Comparison of ENCODE assay signal across 10 cellular contexts in genomic region chr18:65567372-65567771, GRCh38.
DNase-seq lines count a peak whose midpoint lies in the region; ATAC-seq and TF ChIP-seq lines count a peak whose summit lies in the region.
"Had no signal": no experiment of that assay in that cellular context is flagged by ENCODE, and none has a peak within 500 bp of the region (broad histone marks: within the 10 kb centered on the region; RNA-seq: fewer than 3 reads in every experiment).

No MANE protein-coding gene starts in this region.

- ATAC-seq in HG03342 (IDR thresholded peaks at IDR 0.05; ENCODE audit: unreplicated experiment), result no peak

- no peak overlapping the region for H3K4me3 ChIP-seq in NB4 (ENCODE audit: low read depth, low read length)
- H3K4me3 ChIP-seq: tibial nerve had no signal

- DNase-seq in DMS53 treated with DMSO at 0.1 percent for 48 hours (lab: John Stamatoyannopoulos, UW; ENCODE audit: unreplicated experiment), result peak; percentile 73
- peak; percentile 27 for DNase-seq in NB4 (ENCODE audit: low read depth)
- peak; percentile 23 for DNase-seq in SKM-1 treated with dmso at 0.1 percent for 144 hours (lab: John Stamatoyannopoulos, UW; ENCODE audit: unreplicated experiment)
- peak; percentile 59 for DNase-seq in left kidney (ENCODE audit: low read depth, low spot score)
- no peak for DNase-seq in anterior cingulate cortex (lab: John Stamatoyannopoulos, UW)
- no peak for DNase-seq in cerebellar nuclear complex (lab: John Stamatoyannopoulos, UW)
- DNase-seq in activated naive CD4-positive, alpha-beta T cell treated with anti-CD3 and anti-CD28 coated beads, Interleukin-2, amount 50 U/mL, for 16 hours, result no peak
- DNase-seq: activated gamma-delta T cell had no signal

- no peak for TF ChIP-seq POLR2A in NB4 (IDR thresholded peaks at IDR 0.05; ENCODE audit: extremely low read depth, insufficient read length)

- peak; percentile 20 for TF ChIP-seq CTCF in NB4 (IDR thresholded peaks at IDR 0.05; ENCODE audit: low read depth, low read length)

Comparison
In these comparisons a context has a peak if more than half of its experiments do, and no peak if none do; other contexts are left out.
1. DNase-seq: peak in DMS53 treated with DMSO at 0.1 percent for 48 hours (single experiment), NB4 (single experiment), SKM-1 treated with dmso at 0.1 percent for 144 hours (single experiment) and left kidney (single experiment); none in anterior cingulate cortex (0 of 58), cerebellar nuclear complex (0 of 2) and activated naive CD4-positive, alpha-beta T cell treated with anti-CD3 and anti-CD28 coated beads, Interleukin-2, amount 50 U/mL, for 16 hours (single experiment).